1 cellular context compared by ENCODE assay signal in genomic region chr13:50936681-50937080, GRCh38.
TF ChIP-seq lines count a peak whose summit lies in the region.

No MANE protein-coding gene starts in this region.

TF ChIP-seq in K562, 482 proteins besides CTCF, POLR2A, EP300 and RAD21 (continued from another document):
- TF ChIP-seq ATF3 (IDR thresholded peaks at IDR 0.05) (peak; percentile 35), ATF3 (CRISPR knock-in tag; conservative IDR thresholded peaks at IDR 0.05) (no peak), RBBP5 (IDR thresholded peaks at IDR 0.05; ENCODE audit: borderline replicate concordance, insufficient read depth, low read length, poor library complexity, severe bottlenecking) (no peak)
